In genomic region chr2:24472416-24472815, GRCh38 we compare ENCODE assay signal across 3 cellular contexts.
TF ChIP-seq lines count a peak whose summit lies in the region.

No MANE protein-coding gene starts in this region.

TF ChIP-seq in HEK293, 187 proteins besides CTCF, POLR2A, EP300 and RAD21:
- TF ChIP-seq OVOL3 (tag by site-specific recombination; IDR thresholded peaks at IDR 0.05) (no peak), ZNF146 (tag by site-specific recombination; IDR thresholded peaks at IDR 0.05) (peak; percentile 74), ZSCAN5A (tag by site-specific recombination; IDR thresholded peaks at IDR 0.05) (no peak), ZNF2 (tag by site-specific recombination; IDR thresholded peaks at IDR 0.05) (no peak)
TF ChIP-seq in HEK293: peak in this region for 1.

TF ChIP-seq in WTC11, 78 proteins besides CTCF, POLR2A, EP300 and RAD21:
- TF ChIP-seq, protein P1, sequence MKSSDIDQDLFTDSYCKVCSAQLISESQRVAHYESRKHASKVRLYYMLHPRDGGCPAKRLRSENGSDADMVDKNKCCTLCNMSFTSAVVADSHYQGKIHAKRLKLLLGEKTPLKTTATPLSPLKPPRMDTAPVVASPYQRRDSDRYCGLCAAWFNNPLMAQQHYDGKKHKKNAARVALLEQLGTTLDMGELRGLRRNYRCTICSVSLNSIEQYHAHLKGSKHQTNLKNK (CRISPR knock-in tag; IDR thresholded peaks at IDR 0.05) = no peak
- TF ChIP-seq JAZF1 (CRISPR knock-in tag; IDR thresholded peaks at IDR 0.05) (no peak), GTF2I (CRISPR knock-in tag; conservative IDR thresholded peaks at IDR 0.05) (0 out of 2 replicates have a peak, but pooled peaks have one; percentile 28), NFYB (CRISPR knock-in tag; conservative IDR thresholded peaks at IDR 0.05; ENCODE audit: low read depth) (no peak)
- TF ChIP-seq, protein P2, sequence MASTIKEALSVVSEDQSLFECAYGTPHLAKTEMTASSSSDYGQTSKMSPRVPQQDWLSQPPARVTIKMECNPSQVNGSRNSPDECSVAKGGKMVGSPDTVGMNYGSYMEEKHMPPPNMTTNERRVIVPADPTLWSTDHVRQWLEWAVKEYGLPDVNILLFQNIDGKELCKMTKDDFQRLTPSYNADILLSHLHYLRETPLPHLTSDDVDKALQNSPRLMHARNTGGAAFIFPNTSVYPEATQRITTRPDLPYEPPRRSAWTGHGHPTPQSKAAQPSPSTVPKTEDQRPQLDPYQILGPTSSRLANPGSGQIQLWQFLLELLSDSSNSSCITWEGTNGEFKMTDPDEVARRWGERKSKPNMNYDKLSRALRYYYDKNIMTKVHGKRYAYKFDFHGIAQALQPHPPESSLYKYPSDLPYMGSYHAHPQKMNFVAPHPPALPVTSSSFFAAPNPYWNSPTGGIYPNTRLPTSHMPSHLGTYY (CRISPR knock-in tag; IDR thresholded peaks at IDR 0.05) = no peak
- TF ChIP-seq, protein P3, sequence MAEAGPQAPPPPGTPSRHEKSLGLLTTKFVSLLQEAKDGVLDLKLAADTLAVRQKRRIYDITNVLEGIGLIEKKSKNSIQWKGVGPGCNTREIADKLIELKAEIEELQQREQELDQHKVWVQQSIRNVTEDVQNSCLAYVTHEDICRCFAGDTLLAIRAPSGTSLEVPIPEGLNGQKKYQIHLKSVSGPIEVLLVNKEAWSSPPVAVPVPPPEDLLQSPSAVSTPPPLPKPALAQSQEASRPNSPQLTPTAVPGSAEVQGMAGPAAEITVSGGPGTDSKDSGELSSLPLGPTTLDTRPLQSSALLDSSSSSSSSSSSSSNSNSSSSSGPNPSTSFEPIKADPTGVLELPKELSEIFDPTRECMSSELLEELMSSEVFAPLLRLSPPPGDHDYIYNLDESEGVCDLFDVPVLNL (CRISPR knock-in tag; IDR thresholded peaks at IDR 0.05; ENCODE audit: borderline replicate concordance, low read depth) = no peak
TF ChIP-seq in WTC11: peak in this region for 1.

TF ChIP-seq in K562, 482 proteins besides CTCF, POLR2A, EP300 and RAD21:
- TF ChIP-seq, protein P4, sequence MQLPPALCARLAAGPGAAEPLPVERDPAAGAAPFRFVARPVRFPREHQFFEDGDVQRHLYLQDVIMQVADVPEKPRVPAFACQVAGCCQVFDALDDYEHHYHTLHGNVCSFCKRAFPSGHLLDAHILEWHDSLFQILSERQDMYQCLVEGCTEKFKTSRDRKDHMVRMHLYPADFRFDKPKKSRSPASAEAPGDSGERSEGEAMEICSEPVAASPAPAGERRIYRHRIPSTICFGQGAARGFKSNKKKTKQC (CRISPR knock-in tag; IDR thresholded peaks at IDR 0.05) = no peak
- no peak for TF ChIP-seq ZSCAN29 (IDR thresholded peaks at IDR 0.05)
- no peak for TF ChIP-seq DLX4 (CRISPR knock-in tag; IDR thresholded peaks at IDR 0.05)
- TF ChIP-seq, protein P5, sequence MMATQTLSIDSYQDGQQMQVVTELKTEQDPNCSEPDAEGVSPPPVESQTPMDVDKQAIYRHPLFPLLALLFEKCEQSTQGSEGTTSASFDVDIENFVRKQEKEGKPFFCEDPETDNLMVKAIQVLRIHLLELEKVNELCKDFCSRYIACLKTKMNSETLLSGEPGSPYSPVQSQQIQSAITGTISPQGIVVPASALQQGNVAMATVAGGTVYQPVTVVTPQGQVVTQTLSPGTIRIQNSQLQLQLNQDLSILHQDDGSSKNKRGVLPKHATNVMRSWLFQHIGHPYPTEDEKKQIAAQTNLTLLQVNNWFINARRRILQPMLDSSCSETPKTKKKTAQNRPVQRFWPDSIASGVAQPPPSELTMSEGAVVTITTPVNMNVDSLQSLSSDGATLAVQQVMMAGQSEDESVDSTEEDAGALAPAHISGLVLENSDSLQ (IDR thresholded peaks at IDR 0.05) = no peak
- TF ChIP-seq LARP7 (IDR thresholded peaks at IDR 0.05) = no peak
- no peak for TF ChIP-seq RBM39 (optimal IDR thresholded peaks at IDR 0.05; ENCODE audit: low read depth, low read length)
- no peak for TF ChIP-seq ZNF175 (CRISPR knock-in tag; IDR thresholded peaks at IDR 0.05; ENCODE audit: low read depth)
- TF ChIP-seq ZNF583 (CRISPR knock-in tag; IDR thresholded peaks at IDR 0.05) = no peak
- no peak for TF ChIP-seq PHF20 (IDR thresholded peaks at IDR 0.05; ENCODE audit: partially characterized antibody)
- no peak for TF ChIP-seq RFX1 (IDR thresholded peaks at IDR 0.05)
- TF ChIP-seq ZNF57 (CRISPR knock-in tag; IDR thresholded peaks at IDR 0.05) = no peak
- TF ChIP-seq CBFB (CRISPR knock-in tag; IDR thresholded peaks at IDR 0.05) = no peak
- no peak for TF ChIP-seq E2F5 (CRISPR knock-in tag; IDR thresholded peaks at IDR 0.05)
- TF ChIP-seq ZNF76 (CRISPR knock-in tag; IDR thresholded peaks at IDR 0.05; ENCODE audit: borderline replicate concordance) = no peak
- no peak for TF ChIP-seq HMG20A (CRISPR knock-in tag; conservative IDR thresholded peaks at IDR 0.05)
- TF ChIP-seq FOXA3 (CRISPR knock-in tag; conservative IDR thresholded peaks at IDR 0.05 in 1 of 2, IDR thresholded peaks at IDR 0.05 in 1 of 2) = no peak
- TF ChIP-seq, protein P6, sequence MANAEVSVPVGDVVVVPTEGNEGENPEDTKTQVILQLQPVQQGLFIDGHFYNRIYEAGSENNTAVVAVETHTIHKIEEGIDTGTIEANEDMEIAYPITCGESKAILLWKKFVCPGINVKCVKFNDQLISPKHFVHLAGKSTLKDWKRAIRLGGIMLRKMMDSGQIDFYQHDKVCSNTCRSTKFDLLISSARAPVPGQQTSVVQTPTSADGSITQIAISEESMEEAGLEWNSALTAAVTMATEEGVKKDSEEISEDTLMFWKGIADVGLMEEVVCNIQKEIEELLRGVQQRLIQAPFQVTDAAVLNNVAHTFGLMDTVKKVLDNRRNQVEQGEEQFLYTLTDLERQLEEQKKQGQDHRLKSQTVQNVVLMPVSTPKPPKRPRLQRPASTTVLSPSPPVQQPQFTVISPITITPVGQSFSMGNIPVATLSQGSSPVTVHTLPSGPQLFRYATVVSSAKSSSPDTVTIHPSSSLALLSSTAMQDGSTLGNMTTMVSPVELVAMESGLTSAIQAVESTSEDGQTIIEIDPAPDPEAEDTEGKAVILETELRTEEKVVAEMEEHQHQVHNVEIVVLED (CRISPR knock-in tag; IDR thresholded peaks at IDR 0.05) = no peak
- peak; percentile 17 for TF ChIP-seq RBM25 (IDR thresholded peaks at IDR 0.05; ENCODE audit: low read depth, low read length, severe bottlenecking)
- no peak for TF ChIP-seq ZNF830 (CRISPR knock-in tag; IDR thresholded peaks at IDR 0.05)
- no peak for TF ChIP-seq RFX5 (IDR thresholded peaks at IDR 0.05; ENCODE audit: low read depth, low read length)
- no peak for TF ChIP-seq FOXJ2 (tag; IDR thresholded peaks at IDR 0.05)
- no peak for TF ChIP-seq ZNF124 (CRISPR knock-in tag; IDR thresholded peaks at IDR 0.05)
- TF ChIP-seq ARID1B (IDR thresholded peaks at IDR 0.05) = no peak
- peak in 1 of 2 experiments; percentile 43; a peak in 1 of 4 replicates for TF ChIP-seq KDM1A (IDR thresholded peaks at IDR 0.05)
- TF ChIP-seq ZNF146 (CRISPR knock-in tag; IDR thresholded peaks at IDR 0.05; ENCODE audit: unreplicated experiment) = peak; percentile 84
- no peak for TF ChIP-seq POLR3A (IDR thresholded peaks at IDR 0.05; ENCODE audit: borderline replicate concordance, extremely low read depth, insufficient read depth, insufficient read length)
- TF ChIP-seq BCOR (IDR thresholded peaks at IDR 0.05) = peak; percentile 53
